ENCODE assay signal across 22 cellular contexts in genomic region chr3:108486272-108486787, GRCh38. TPM values are rescaled to one million over a fixed set of nuclear protein-coding genes. Genes with fewer than 3 reads are reported as not detected.
DNase-seq lines count a peak whose midpoint lies in the region; TF ChIP-seq lines count a peak whose summit lies in the region.
"Had no signal": no experiment of that assay in that cellular context is flagged by ENCODE, and none has a peak within 500 bp of the region (broad histone marks: within the 10 kb centered on the region; RNA-seq: fewer than 3 reads in every experiment).

No MANE protein-coding gene starts in this region.

- H2AFZ ChIP-seq in ACC112 (ENCODE audit: low read length, unreplicated experiment) (peak overlapping the region; percentile 59), fibroblast of lung (ENCODE audit: low read length) (peak overlapping the region; percentile 6), osteoblast (ENCODE audit: low read length) (peak overlapping the region; percentile 77)

- DNase-seq in NCI-H69 (lab: John Stamatoyannopoulos, UW): peak; percentile 45
- no peak for DNase-seq in fibroblast of lung (ENCODE audit: low read depth in 2 of 2)
- peak; percentile 18 for DNase-seq in osteoblast (ENCODE audit: insufficient read length, low spot score, missing footprints)
- no peak for DNase-seq in NCI-H526 (lab: John Stamatoyannopoulos, UW)
- no peak for DNase-seq in ACHN
- DNase-seq in erythroblast (lab: John Stamatoyannopoulos, UW): no peak
- no peak for DNase-seq in esophagus squamous epithelium (lab: John Stamatoyannopoulos, UW)
- DNase-seq: activated CD4-positive, alpha-beta memory T cell treated with anti-CD3 and anti-CD28 coated beads for 36 hours; activated CD4-positive, CD25-positive, alpha-beta regulatory T cell; activated gamma-delta T cell treated with Interleukin-2 at 50 U/mL for 16 hours; amniotic stem cell; CD4-positive, CD25-positive, alpha-beta regulatory T cell; central memory CD4-positive, alpha-beta T cell; DMS153; GOT3; left lung; NCI-H345; sigmoid colon; stimulated activated CD4-positive, alpha-beta T cell treated with anti-CD3 and anti-CD28 coated beads, Interleukin-1b, Interleukin-23, amount 100 ng/mL, for 48 hours had no signal

- TF ChIP-seq CTCF in fibroblast of lung (conservative IDR thresholded peaks at IDR 0.05 in 1 of 2, IDR thresholded peaks at IDR 0.05 in 1 of 2; ENCODE audit: low read depth in 1 of 2, low read length in 2 of 2) (no peak), osteoblast (IDR thresholded peaks at IDR 0.05; ENCODE audit: extremely low read depth, low read depth, low read length) (no peak), esophagus squamous epithelium (IDR thresholded peaks at IDR 0.05) (no peak)

- in situ Hi-C loops in ACHN (cut with HindIII; ENCODE audit: low pct_ligation_motif_present, low pct_unique_long_range_greater_than_20kb, low sequenced_read_pairs): no loop called here

- H3K4me2 ChIP-seq in fibroblast of lung (ENCODE audit: extremely low read depth, insufficient read depth, low read length): peak overlapping the region; percentile 73
- H3K4me2 ChIP-seq in osteoblast (ENCODE audit: insufficient read depth, low read length): peak overlapping the region; percentile 66

- H3K27me3 ChIP-seq in ACC112 (ENCODE audit: insufficient read depth, low read length) (no peaks in the 10 kb centered on the region), fibroblast of lung (ENCODE audit: control insufficient read depth, insufficient read depth, low read length) (no peaks in the 10 kb centered on the region), osteoblast (ENCODE audit: insufficient read depth, low read length) (no peaks in the 10 kb centered on the region), esophagus squamous epithelium (no peaks in the 10 kb centered on the region)
- H3K27me3 ChIP-seq: left lung, sigmoid colon had no signal

- H3K9ac ChIP-seq in fibroblast of lung (ENCODE audit: insufficient read depth, low read length): no peak overlapping the region

- intact Hi-C loops in esophagus squamous epithelium (cut with DNase I): no loop called here

- H3K9me3 ChIP-seq in fibroblast of lung (ENCODE audit: control insufficient read depth, insufficient read depth, low read depth, low read length) (no peaks in the 10 kb centered on the region), osteoblast (ENCODE audit: low read depth, low read length) (no peaks in the 10 kb centered on the region), esophagus squamous epithelium (no peaks in the 10 kb centered on the region)
- H3K9me3 ChIP-seq: left lung, sigmoid colon had no signal

- no peak overlapping the region for H3K4me3 ChIP-seq in ACC112 (ENCODE audit: low read depth, low read length)
- H3K4me3 ChIP-seq in fibroblast of lung (replicated peaks in 1 of 4; ENCODE audit: control extremely low read depth in 1 of 4, insufficient read depth in 1 of 4, low read depth in 3 of 4, low read length in 4 of 4): no peak overlapping the region
- H3K4me3 ChIP-seq in osteoblast (ENCODE audit: insufficient read depth, low read length): no peak overlapping the region
- H3K4me3 ChIP-seq in esophagus squamous epithelium: no peak overlapping the region
- H3K4me3 ChIP-seq: left lung, sigmoid colon, SK-N-MC had no signal

- no peak overlapping the region for H3K27ac ChIP-seq in ACC112 (ENCODE audit: low read depth, low read length)
- H3K27ac ChIP-seq in fibroblast of lung (ENCODE audit: insufficient read depth, low read length): no peak overlapping the region
- H3K27ac ChIP-seq in osteoblast (ENCODE audit: low read depth, low read length): no peak overlapping the region
- no peak overlapping the region for H3K27ac ChIP-seq in esophagus squamous epithelium
- H3K27ac ChIP-seq: left lung, sigmoid colon, SK-N-MC had no signal

- TF ChIP-seq POLR2A in erythroblast (IDR thresholded peaks at IDR 0.05; ENCODE audit: low read length): no peak
- TF ChIP-seq POLR2A in esophagus squamous epithelium (IDR thresholded peaks at IDR 0.05): no peak

- H3K79me2 ChIP-seq in ACC112 (ENCODE audit: control insufficient read depth, insufficient read depth, low read length, unreplicated experiment) (no peaks in the 10 kb centered on the region), fibroblast of lung (ENCODE audit: control insufficient read depth, insufficient read depth, low read length) (no peaks in the 10 kb centered on the region), osteoblast (ENCODE audit: insufficient read depth, low read length) (no peaks in the 10 kb centered on the region)

- H3K36me3 ChIP-seq in ACC112 (ENCODE audit: insufficient read depth, low read length): no peaks in the 10 kb centered on the region
- H3K36me3 ChIP-seq in fibroblast of lung (ENCODE audit: control insufficient read depth, insufficient read depth, low read length): no peaks in the 10 kb centered on the region
- H3K36me3 ChIP-seq in osteoblast (ENCODE audit: insufficient read depth, low read length): no peaks in the 10 kb centered on the region
- H3K36me3 ChIP-seq in esophagus squamous epithelium: no peaks in the 10 kb centered on the region
- H3K36me3 ChIP-seq: left lung, sigmoid colon had no signal

- WGBS in esophagus squamous epithelium, 2 donors: 85 to 86% methylated on average over 5 of the region's 5 CpGs

- H4K20me1 ChIP-seq in fibroblast of lung (ENCODE audit: control insufficient read depth, extremely low read depth, insufficient read depth, low read length) (no peaks in the 10 kb centered on the region), osteoblast (ENCODE audit: insufficient read depth, low read length) (no peaks in the 10 kb centered on the region)

- H3K4me1 ChIP-seq in ACC112 (ENCODE audit: control insufficient read depth, insufficient read depth, low read length, unreplicated experiment): peaks cover 23% of the 10 kb centered on the region
- H3K4me1 ChIP-seq in fibroblast of lung (ENCODE audit: control insufficient read depth, extremely low read depth, insufficient read depth, low read length): peaks cover 5% of the 10 kb centered on the region
- H3K4me1 ChIP-seq in osteoblast (ENCODE audit: insufficient read depth, low read length): peaks cover 25% of the 10 kb centered on the region
- H3K4me1 ChIP-seq in esophagus squamous epithelium: peaks cover 0 to 8% (median 0%) of the 10 kb centered on the region in 3 donors
- H3K4me1 ChIP-seq: left lung had no signal

RNA-seq across cellular contexts. Expression of gene MYH15, which starts 24.1 kb away (rescaled TPM):
- total RNA-seq in fibroblast of lung (0.17 and 0.26 TPM in 2 replicates), osteoblast (0.36 and 0.59 TPM in 2 replicates), esophagus squamous epithelium (under 1 TPM in 1 of 4 donors, not detected in 3; under 0.01 TPM)
- polyA plus RNA-seq in fibroblast of lung: 0.05 and 0.24 TPM in 2 replicates
- polyA plus RNA-seq in fibroblast of lung (2012): 0.06 and 0.25 TPM in 2 replicates
- 0.19 and 0.51 TPM in 2 replicates for polyA minus RNA-seq in fibroblast of lung (ENCODE audit: low replicate concordance)
- total RNA-seq: omental fat pad had no signal

Comparison
In these comparisons a context has a peak if more than half of its experiments do, and no peak if none do; other contexts are left out.
1. H2AFZ ChIP-seq: peak in every context shown above with its lines; median percentile 77 in osteoblast; 59 in ACC112; 6 in fibroblast of lung.
2. DNase-seq: peak in NCI-H69 (single experiment) and osteoblast (single experiment); none in fibroblast of lung (0 of 2), NCI-H526 (0 of 2), ACHN (single experiment), erythroblast (0 of 2) and esophagus squamous epithelium (single experiment).